8 cellular contexts compared by ENCODE assay signal in genomic region chr7:33527613-33528012, GRCh38.
A peak's percentile ranks its signal among the peaks of the same experiment; 100 is the strongest.
DNase-seq lines count a peak whose midpoint lies in the region; TF ChIP-seq lines count a peak whose summit lies in the region.
"Not testable (repeated sequence)": the region's sequence is repeated elsewhere in the genome, so short reads cannot be mapped to it uniquely, and the experiment has no call there.

No MANE protein-coding gene starts in this region.

- peak overlapping the region; percentile 60 for H3K9ac ChIP-seq in HUES6 (ENCODE audit: low read length)
- not testable (repeated sequence) for H3K9ac ChIP-seq in endodermal cell (ENCODE audit: extremely low read depth, low read length, poor library complexity, severe bottlenecking); parathyroid adenoma

- H3K4me1 Mint-ChIP-seq in endodermal cell, nephron: not testable (repeated sequence)

- H3K36me3 Mint-ChIP-seq in endodermal cell (ENCODE audit: low read depth); nephron (ENCODE audit: low read depth): not testable (repeated sequence)

- H3K4me3 ChIP-seq in HUES6 (ENCODE audit: low read depth, low read length): peak overlapping the region; percentile 57
- H3K4me3 ChIP-seq in endodermal cell (ENCODE audit: low read length); hepatocyte; parathyroid adenoma (ENCODE audit: low read depth, low read length): not testable (repeated sequence)

- H3K9me3 ChIP-seq in HUES6 (ENCODE audit: control insufficient read depth, insufficient read depth, low read depth, low read length); endodermal cell (ENCODE audit: control insufficient read depth, low read length); hepatocyte (ENCODE audit: low read depth); parathyroid adenoma (ENCODE audit: control insufficient read depth, low read length): not testable (repeated sequence)

- peak overlapping the region; percentile 59 for H3K4me2 ChIP-seq in hepatocyte
- not testable (repeated sequence) for H3K4me2 ChIP-seq in parathyroid adenoma (ENCODE audit: low read length)

- H3K27me3 ChIP-seq in HUES6 (ENCODE audit: control insufficient read depth, insufficient read depth, low read length); endodermal cell (ENCODE audit: control insufficient read depth, insufficient read depth, low read length, poor library complexity, severe bottlenecking); hepatocyte; parathyroid adenoma (ENCODE audit: control insufficient read depth, insufficient read depth, low read length): not testable (repeated sequence)

- H3K4me3 Mint-ChIP-seq in endodermal cell: peak overlapping the region; percentile 58
- H3K4me3 Mint-ChIP-seq in nephron: peak overlapping the region; percentile 78 to 86 (median 85)

- WGBS in endodermal cell (ENCODE audit: insufficient coverage in 1 of 2, insufficient read length in 1 of 2), 2 experiments: 64 to 69% methylated on average over 6 to 8 of the region's 10 CpGs
- WGBS in hepatocyte (ENCODE audit: low lambda C conversion rate, missing lambda C conversion rate): 41% methylated on average over 9 of the region's 10 CpGs

- peak; percentile 34 for DNase-seq in DMS53 (lab: John Stamatoyannopoulos, UW)
- DNase-seq in NCI-H345 treated with DMSO at 0.1 percent for 48 hours (lab: John Stamatoyannopoulos, UW; ENCODE audit: unreplicated experiment): peak; percentile 8
- DNase-seq in endodermal cell; hepatocyte (ENCODE audit: low spot score): not testable (repeated sequence)

- peaks cover 24% of the 10 kb centered on the region for H3K9me3 Mint-ChIP-seq in endodermal cell
- H3K9me3 Mint-ChIP-seq in nephron: not testable (repeated sequence)

- not testable (repeated sequence) for H3K27me3 Mint-ChIP-seq in endodermal cell (ENCODE audit: insufficient read depth); nephron (ENCODE audit: low read depth)

- H3K79me2 ChIP-seq in hepatocyte, parathyroid adenoma: not testable (repeated sequence)

- H3K9me2 ChIP-seq in hepatocyte (replicated peaks; ENCODE audit: insufficient read depth): not testable (repeated sequence)

- peak overlapping the region; percentile 92 for H3K27ac Mint-ChIP-seq in endodermal cell
- H3K27ac Mint-ChIP-seq in nephron: peak overlapping the region; percentile 38 to 81 (median 78)

- not testable (repeated sequence) for H4K20me1 ChIP-seq in hepatocyte (ENCODE audit: insufficient read depth, poor library complexity, severe bottlenecking)

- not testable (repeated sequence) for H2AFZ ChIP-seq in hepatocyte
- peak overlapping the region; percentile 8 for H2AFZ ChIP-seq in parathyroid adenoma

- not testable (repeated sequence) for H3K27ac ChIP-seq in HUES6 (ENCODE audit: low read depth, low read length); endodermal cell (ENCODE audit: low read depth, low read length); hepatocyte
- H3K27ac ChIP-seq in VCaP (peak overlapping the region; percentile 38; the same call in 1 of the 2 replicates), parathyroid adenoma (peak overlapping the region; percentile 26)

- not testable (repeated sequence) for TF ChIP-seq CTCF in VCaP (conservative IDR thresholded peaks at IDR 0.05); endodermal cell (conservative IDR thresholded peaks at IDR 0.05); hepatocyte (IDR thresholded peaks at IDR 0.05; ENCODE audit: poor library complexity); nephron (IDR thresholded peaks at IDR 0.05; ENCODE audit: unreplicated experiment in 3 of 3); parathyroid adenoma (IDR thresholded peaks at IDR 0.05)

- H3K4me1 ChIP-seq in HUES6 (ENCODE audit: control insufficient read depth, insufficient read depth, low read length): peaks cover 14% of the 10 kb centered on the region; the same call in 1 of the 2 replicates
- H3K4me1 ChIP-seq in endodermal cell (ENCODE audit: control insufficient read depth, insufficient read depth, low read length); hepatocyte (ENCODE audit: insufficient read depth); parathyroid adenoma: not testable (repeated sequence)

- not testable (repeated sequence) for H3K36me3 ChIP-seq in HUES6 (ENCODE audit: control insufficient read depth, insufficient read depth, low read length); endodermal cell (ENCODE audit: control insufficient read depth, insufficient read depth, low read length); hepatocyte (replicated peaks; ENCODE audit: insufficient read depth, low read depth); parathyroid adenoma (ENCODE audit: control insufficient read depth, insufficient read depth, low read length)
